ENCODE assay signal across 33 cellular contexts in genomic region chr1:213951876-213952275, GRCh38. TPM values are rescaled to one million over a fixed set of nuclear protein-coding genes. Genes with fewer than 3 reads are reported as not detected.
"Had no signal": no experiment of that assay in that cellular context is flagged by ENCODE, and none has a peak within 500 bp of the region (broad histone marks: within the 10 kb centered on the region; RNA-seq: fewer than 3 reads in every experiment).

No MANE protein-coding gene starts in this region.

- H3K4me1 ChIP-seq: adrenal gland, esophagus muscularis mucosa, foreskin keratinocyte, gastrocnemius medialis, heart left ventricle had no signal

- ATAC-seq: activated CD4-positive, alpha-beta T cell treated with anti-CD3 and anti-CD28 coated beads for 36 hours; activated CD8-positive, alpha-beta memory T cell treated with anti-CD3 and anti-CD28 coated beads, Interleukin-2, amount 10 ng/mL, durations not matched to agents 7 days and 5 days; activated CD8-positive, alpha-beta T cell treated with anti-CD3 and anti-CD28 coated beads, Interleukin-2, amount 10 ng/mL, durations not matched to agents 7 days and 5 days; activated naive CD8-positive, alpha-beta T cell treated with anti-CD3 and anti-CD28 coated beads, Interleukin-2, amount 50 U/mL, for 24 hours; body of pancreas; effector memory CD8-positive, alpha-beta T cell; foreskin keratinocyte; gastrocnemius medialis; heart left ventricle; T-helper 17 cell had no signal

- DNase-seq: activated CD4-positive, alpha-beta memory T cell treated with anti-CD3 and anti-CD28 coated beads for 36 hours; activated CD4-positive, alpha-beta T cell treated with anti-CD3 and anti-CD28 coated beads for 36 hours; activated CD4-positive, alpha-beta T cell treated with anti-CD3 and anti-CD28 coated beads, Interleukin-2, amount 10 ng/mL, durations not matched to agents 24 days and 14 days; activated CD4-positive, CD25-positive, alpha-beta regulatory T cell; activated CD4-positive, CD25-positive, alpha-beta regulatory T cell treated with anti-CD3 and anti-CD28 coated beads, Interleukin-2, amount 50 U/mL, for 72 hours; activated CD8-positive, alpha-beta memory T cell treated with anti-CD3 and anti-CD28 coated beads, Interleukin-2, amount 10 ng/mL, durations not matched to agents 7 days and 5 days; activated CD8-positive, alpha-beta memory T cell treated with anti-CD3 and anti-CD28 coated beads, Interleukin-2, amount 50 U/mL, for 4 hours; activated CD8-positive, alpha-beta T cell treated with anti-CD3 and anti-CD28 coated beads, Interleukin-2, amount 10 ng/mL, durations not matched to agents 7 days and 5 days; activated effector memory CD4-positive, alpha-beta T cell treated with anti-CD3 and anti-CD28 coated beads, Interleukin-2, amount 50 U/mL, for 16 hours; activated naive CD4-positive, alpha-beta T cell treated with anti-CD3 and anti-CD28 coated beads for 36 hours; activated naive CD8-positive, alpha-beta T cell treated with anti-CD3 and anti-CD28 coated beads for 36 hours; activated naive CD8-positive, alpha-beta T cell treated with anti-CD3 and anti-CD28 coated beads, Interleukin-2, amount 50 U/mL, for 24 hours; activated T-cell treated with anti-CD3 and anti-CD28 coated beads, Interleukin-2, amount 50 U/mL, for 1 hour; activated T-cell treated with anti-CD3 and anti-CD28 coated beads, Interleukin-2, amount 50 U/mL, for 48 hours; adrenal gland; amygdala; aorta; body of pancreas; caudate nucleus; cortex of kidney; dermis blood vessel endothelial cell; effector CD4-positive, alpha-beta T cell; effector memory CD8-positive, alpha-beta T cell; erythroblast; foreskin keratinocyte; gastrocnemius medialis; glutamatergic neuron; heart left ventricle; T-helper 17 cell had no signal

- H3K9me3 ChIP-seq: adrenal gland, body of pancreas, esophagus muscularis mucosa, gastrocnemius medialis, heart left ventricle had no signal

- H3K4me3 ChIP-seq: adrenal gland, body of pancreas, esophagus muscularis mucosa, gastrocnemius medialis, heart left ventricle had no signal

- H3K27me3 ChIP-seq: adrenal gland, body of pancreas, esophagus muscularis mucosa, gastrocnemius medialis had no signal

- H3K27ac ChIP-seq: adrenal gland, body of pancreas, esophagus muscularis mucosa, foreskin keratinocyte, gastrocnemius medialis, heart left ventricle had no signal

- H3K36me3 ChIP-seq: adrenal gland, esophagus muscularis mucosa, gastrocnemius medialis, heart left ventricle had no signal

RNA-seq across cellular contexts. Expression of gene PROX1, which starts 35.9 kb away (rescaled TPM):
- total RNA-seq: activated CD4-positive, alpha-beta T cell treated with anti-CD3 and anti-CD28 coated beads, Interleukin-2, amount 10 ng/mL, durations not matched to agents 24 days and 14 days; activated CD8-positive, alpha-beta memory T cell treated with anti-CD3 and anti-CD28 coated beads for 36 hours; activated CD8-positive, alpha-beta memory T cell treated with anti-CD3 and anti-CD28 coated beads, Interleukin-2, amount 10 ng/mL, durations not matched to agents 7 days and 5 days; activated CD8-positive, alpha-beta T cell treated with anti-CD3 and anti-CD28 coated beads, Interleukin-2, amount 10 ng/mL, durations not matched to agents 7 days and 5 days; activated naive CD8-positive, alpha-beta T cell treated with anti-CD3 and anti-CD28 coated beads for 36 hours; activated T-helper 1 cell treated with anti-CD3 and anti-CD28 coated beads, Interleukin-12 subunit alpha, Interleukin-12 subunit beta, Interleukin-2, Interleukin-4 antibody, amounts not matched to agents 30 ng/mL and 10 ng/mL and 1 ng/mL, durations not matched to agents 14 hours and 24 hours and 36 hours; activated T-helper 2 cell treated with anti-CD3 and anti-CD28 coated beads, Interferon-gamma antibody, Interleukin-2, Interleukin-4, amounts not matched to agents 10 μg/mL and 5 μg/mL and 100 μg/mL, durations not matched to agents 14 hours and 24 hours and 36 hours; T-helper 17 cell had no signal
